Comparison of ENCODE assay signal across 1 cellular context in genomic region chr5:75660678-75661465, GRCh38.
TF ChIP-seq lines count a peak whose summit lies in the region.

No MANE protein-coding gene starts in this region.

TF ChIP-seq in HepG2, 621 proteins besides CTCF, POLR2A, EP300 and RAD21:
- no peak for TF ChIP-seq ZNF17 (CRISPR knock-in tag; IDR thresholded peaks at IDR 0.05)
- no peak for TF ChIP-seq SOX5 (CRISPR knock-in tag; IDR thresholded peaks at IDR 0.05; ENCODE audit: borderline replicate concordance)
